Comparison of ENCODE assay signal across 1 cellular context in genomic region chr7:143380264-143380645, GRCh38.
TF ChIP-seq lines count a peak whose summit lies in the region.

No MANE protein-coding gene starts in this region.

TF ChIP-seq in GM23338, 12 proteins besides CTCF, POLR2A, EP300 and RAD21:
- TF ChIP-seq ZNF462 (CRISPR knock-in tag; IDR thresholded peaks at IDR 0.05), result no peak
- no peak for TF ChIP-seq ETS1 (IDR thresholded peaks at IDR 0.05)
- no peak for TF ChIP-seq POLR2AphosphoS5 (IDR thresholded peaks at IDR 0.05; ENCODE audit: low read depth)
- TF ChIP-seq ZNF331 (CRISPR knock-in tag; IDR thresholded peaks at IDR 0.05; ENCODE audit: low read depth), result no peak
- TF ChIP-seq EZH2phosphoT487 (IDR thresholded peaks at IDR 0.05; ENCODE audit: unreplicated experiment), result no peak
- TF ChIP-seq ZNF114 (CRISPR knock-in tag; IDR thresholded peaks at IDR 0.05), result no peak
- TF ChIP-seq STAT1 (IDR thresholded peaks at IDR 0.05; ENCODE audit: unreplicated experiment), result no peak
- no peak for TF ChIP-seq REST (IDR thresholded peaks at IDR 0.05; ENCODE audit: unreplicated experiment)
- TF ChIP-seq NANOG (IDR thresholded peaks at IDR 0.05; ENCODE audit: borderline replicate concordance), result no peak
- TF ChIP-seq EZH2 (IDR thresholded peaks at IDR 0.05; ENCODE audit: low read depth, unreplicated experiment), result no peak
- no peak for TF ChIP-seq CREB1 (CRISPR knock-in tag; IDR thresholded peaks at IDR 0.05; ENCODE audit: low read depth)
- TF ChIP-seq JUNB (IDR thresholded peaks at IDR 0.05; ENCODE audit: unreplicated experiment), result no peak
